8 cellular contexts compared by ENCODE assay signal in genomic region chrX:20267924-20268701, GRCh38. TPM values are rescaled to one million over a fixed set of nuclear protein-coding genes. Genes with fewer than 3 reads are reported as not detected.
DNase-seq lines count a peak whose midpoint lies in the region; ATAC-seq and TF ChIP-seq lines count a peak whose summit lies in the region.

No MANE protein-coding gene starts in this region.

- H3K9me3 Mint-ChIP-seq in activated naive CD8-positive, alpha-beta T cell treated with anti-CD3 and anti-CD28 coated beads for 36 hours, result no peaks in the 10 kb centered on the region

- no peak for TF ChIP-seq CTCF in AG10803 (conservative IDR thresholded peaks at IDR 0.05; ENCODE audit: low read length)

- no peaks in the 10 kb centered on the region for H3K27me3 Mint-ChIP-seq in activated naive CD8-positive, alpha-beta T cell treated with anti-CD3 and anti-CD28 coated beads for 36 hours

- POLR2A ChIA-PET in HEK293T (lab: Yijun Ruan, JAX), result no interaction called here

- DNase-seq in AG10803 (ENCODE audit: low read depth) (peak; percentile 19), M059J (ENCODE audit: low read depth) (peak; percentile 47), Right ventricle myocardium superior (peak; percentile 73), nucleus accumbens (lab: John Stamatoyannopoulos, UW) (peak in 40 of 56 donors; percentile 0 to 54 (median 10)), KBM-7 (no peak), HEK293T (ENCODE audit: extremely low spot score) (no peak)
- peak; percentile 3 for DNase-seq in activated naive CD8-positive, alpha-beta T cell treated with anti-CD3 and anti-CD28 coated beads for 36 hours

- peaks cover 3% of the 10 kb centered on the region for H3K36me3 Mint-ChIP-seq in activated naive CD8-positive, alpha-beta T cell treated with anti-CD3 and anti-CD28 coated beads for 36 hours

- in situ Hi-C loops in KBM-7 (cut with MboI; ENCODE audit: low pct_unique_long_range_greater_than_20kb, low sequenced_read_pairs), result loop anchor here (25.0 kb wide), 1 partner anchor 169 kb away; no protein-coding TSS in a partner anchor

- ATAC-seq in Right ventricle myocardium superior (ENCODE audit: poor library complexity) (peak; percentile 59), GM21825 (IDR thresholded peaks at IDR 0.05; ENCODE audit: unreplicated experiment) (no peak)

- intact Hi-C loops in Right ventricle myocardium superior (cut with DNase I), result loop anchor here (5.0 kb wide), 1 partner anchor 46 kb away; no protein-coding TSS in a partner anchor

- peaks cover 7% of the 10 kb centered on the region for H3K4me1 Mint-ChIP-seq in activated naive CD8-positive, alpha-beta T cell treated with anti-CD3 and anti-CD28 coated beads for 36 hours

- peak overlapping the region; percentile 84 for H3K4me3 Mint-ChIP-seq in activated naive CD8-positive, alpha-beta T cell treated with anti-CD3 and anti-CD28 coated beads for 36 hours

- no peak overlapping the region for H3K27ac Mint-ChIP-seq in activated naive CD8-positive, alpha-beta T cell treated with anti-CD3 and anti-CD28 coated beads for 36 hours

- H3K4me3 ChIP-seq in AG10803 (ENCODE audit: low read length), result peak overlapping the region; percentile 66

- CTCF ChIA-PET in HEK293T (lab: Yijun Ruan, JAX), result no interaction called here

TF ChIP-seq in HEK293T, 16 proteins besides CTCF, POLR2A, EP300 and RAD21:
- no peak for TF ChIP-seq TARDBP (IDR thresholded peaks at IDR 0.05)
- TF ChIP-seq ELF4 (IDR thresholded peaks at IDR 0.05), result no peak
- no peak for TF ChIP-seq FOXA1 (IDR thresholded peaks at IDR 0.05)
- no peak for TF ChIP-seq ZNF384 (IDR thresholded peaks at IDR 0.05)
- no peak for TF ChIP-seq NFRKB (IDR thresholded peaks at IDR 0.05)
- TF ChIP-seq FOXM1 (IDR thresholded peaks at IDR 0.05; ENCODE audit: borderline replicate concordance), result no peak
- TF ChIP-seq L3MBTL2 (conservative IDR thresholded peaks at IDR 0.05), result no peak
- no peak for TF ChIP-seq FOXK2 (IDR thresholded peaks at IDR 0.05)
- no peak for TF ChIP-seq HDGF (IDR thresholded peaks at IDR 0.05; ENCODE audit: borderline replicate concordance)
- TF ChIP-seq SUZ12 (IDR thresholded peaks at IDR 0.05), result no peak
- no peak for TF ChIP-seq CTBP1 (IDR thresholded peaks at IDR 0.05; ENCODE audit: borderline replicate concordance)
- no peak for TF ChIP-seq LEF1 (IDR thresholded peaks at IDR 0.05; ENCODE audit: borderline replicate concordance)
- TF ChIP-seq ARNT (IDR thresholded peaks at IDR 0.05), result no peak
- TF ChIP-seq BHLHE40 (IDR thresholded peaks at IDR 0.05; ENCODE audit: borderline replicate concordance), result no peak
- no peak for TF ChIP-seq SP1 (IDR thresholded peaks at IDR 0.05)

RNA-seq across cellular contexts. Expression of gene RPS6KA3, which starts 1.4 kb away (rescaled TPM):
- 36.1 and 47.9 TPM in 2 replicates for total RNA-seq in M059J (2014; rRNA removed; shearing (Covaris generic))
- total RNA-seq in activated naive CD8-positive, alpha-beta T cell treated with anti-CD3 and anti-CD28 coated beads for 36 hours, result 10 to 100 TPM; 58.7 to 62.0 TPM
- total RNA-seq in Right ventricle myocardium superior, result 33.5 TPM

Comparison
In these comparisons a context has a peak if more than half of its experiments do, and no peak if none do; other contexts are left out.
1. DNase-seq: peak in AG10803 (single experiment), M059J (single experiment), activated naive CD8-positive, alpha-beta T cell treated with anti-CD3 and anti-CD28 coated beads for 36 hours (single experiment), Right ventricle myocardium superior (single experiment) and nucleus accumbens (40 of 56); none in KBM-7 (single experiment) and HEK293T (single experiment).